17 cellular contexts compared by ENCODE assay signal in genomic region chr7:55553087-55553345, GRCh38. TPM values are rescaled to one million over a fixed set of nuclear protein-coding genes. Genes with fewer than 3 reads are reported as not detected.
DNase-seq lines count a peak whose midpoint lies in the region; ATAC-seq and TF ChIP-seq lines count a peak whose summit lies in the region.
"Had no signal": no experiment of that assay in that cellular context is flagged by ENCODE, and none has a peak within 500 bp of the region (broad histone marks: within the 10 kb centered on the region; RNA-seq: fewer than 3 reads in every experiment).

No MANE protein-coding gene starts in this region.

- H3K4me3 Mint-ChIP-seq in natural killer cell = no peak overlapping the region
- H3K4me3 Mint-ChIP-seq in natural killer cell treated with Interleukin-12 subunit alpha and Interleukin-12 subunit beta and Interleukin-15 and Interleukin-18, amount 100 ng/mL, for 72 hours = no peak overlapping the region
- no peak overlapping the region for H3K4me3 Mint-ChIP-seq in nephron
- H3K4me3 Mint-ChIP-seq: stimulated activated naive CD8-positive, alpha-beta T cell treated with anti-CD3 and anti-CD28 coated beads, Interleukin-15, Interleukin-2, amounts not matched to agents 100 ng/mL and 50 ng/mL, for 24 hours; WTC11 had no signal

- H3K27ac ChIP-seq in brain microvascular endothelial cell = peak overlapping the region; percentile 86
- H3K27ac ChIP-seq: HL-60 had no signal

- H3K36me3 ChIP-seq in brain microvascular endothelial cell (replicated peaks) = no peaks in the 10 kb centered on the region
- H3K36me3 ChIP-seq: prostate gland had no signal

- no peaks in the 10 kb centered on the region for H3K27me3 ChIP-seq in brain microvascular endothelial cell (replicated peaks)

- in situ Hi-C loops in brain microvascular endothelial cell (cut with HindIII; ENCODE audit: low pct_ligation_motif_present, low sequenced_read_pairs) = no loop called here
- in situ Hi-C loops in ACHN (cut with HindIII; ENCODE audit: low pct_ligation_motif_present, low pct_unique_long_range_greater_than_20kb, low sequenced_read_pairs) = no loop called here

- no peak for DNase-seq in natural killer cell
- DNase-seq in natural killer cell treated with Interleukin-12 subunit alpha and Interleukin-12 subunit beta and Interleukin-15 and Interleukin-18, amount 100 ng/mL, for 72 hours (ENCODE audit: low spot score) = no peak
- DNase-seq in brain microvascular endothelial cell = no peak
- no peak for DNase-seq in NCI-H146 treated with DMSO at 0.1 percent for 48 hours (lab: John Stamatoyannopoulos, UW; ENCODE audit: unreplicated experiment)
- no peak for DNase-seq in ACHN
- DNase-seq: activated effector memory CD4-positive, alpha-beta T cell treated with Interleukin-2 at 50 U/mL for 16 hours; amniotic stem cell; KBM-7; NCI-H1092 had no signal

- ATAC-seq in natural killer cell (no peak), esophagus mucosa (no peak), GM21717 (IDR thresholded peaks at IDR 0.05; ENCODE audit: unreplicated experiment) (no peak)
- no peak for ATAC-seq in natural killer cell treated with Interleukin-12 subunit alpha and Interleukin-12 subunit beta and Interleukin-15 and Interleukin-18, amount 100 ng/mL, for 72 hours
- ATAC-seq: GM12878, WTC11 had no signal

- H3K4me1 Mint-ChIP-seq in natural killer cell (peaks cover 95 to 96% of the 10 kb centered on the region in 2 donors), nephron (peaks cover 51% of the 10 kb centered on the region)
- peaks cover 83 to 85% of the 10 kb centered on the region in 2 donors for H3K4me1 Mint-ChIP-seq in natural killer cell treated with Interleukin-12 subunit alpha and Interleukin-12 subunit beta and Interleukin-15 and Interleukin-18, amount 100 ng/mL, for 72 hours (ENCODE audit: low read depth in 2 of 2)

- no peak for TF ChIP-seq CTCF in natural killer cell (IDR thresholded peaks at IDR 0.05)
- no peak for TF ChIP-seq CTCF in brain microvascular endothelial cell (IDR thresholded peaks at IDR 0.05; ENCODE audit: low read depth, low read length, missing control alignments)
- TF ChIP-seq CTCF in nephron (IDR thresholded peaks at IDR 0.05; ENCODE audit: unreplicated experiment in 3 of 3) = no peak

- intact Hi-C loops in natural killer cell (cut with micrococcal nuclease) = no loop called here

- H3K27ac Mint-ChIP-seq in natural killer cell = peak overlapping the region; percentile 49 to 72
- H3K27ac Mint-ChIP-seq in natural killer cell treated with Interleukin-12 subunit alpha and Interleukin-12 subunit beta and Interleukin-15 and Interleukin-18, amount 100 ng/mL, for 72 hours = peak overlapping the region in 1 of 2 donors; percentile 96
- H3K27ac Mint-ChIP-seq in nephron = peak overlapping the region; percentile 63 to 76 (median 74)
- H3K27ac Mint-ChIP-seq: stimulated activated naive CD8-positive, alpha-beta T cell treated with anti-CD3 and anti-CD28 coated beads, Interleukin-15, Interleukin-2, amounts not matched to agents 100 ng/mL and 50 ng/mL, for 24 hours had no signal

- H3K36me3 Mint-ChIP-seq in natural killer cell (no peaks in the 10 kb centered on the region), nephron (ENCODE audit: low read depth) (no peaks in the 10 kb centered on the region)
- peaks cover 23% of the 10 kb centered on the region for H3K36me3 Mint-ChIP-seq in natural killer cell treated with Interleukin-12 subunit alpha and Interleukin-12 subunit beta and Interleukin-15 and Interleukin-18, amount 100 ng/mL, for 72 hours
- H3K36me3 Mint-ChIP-seq: WTC11 had no signal

- H3K9me3 Mint-ChIP-seq in natural killer cell (no peaks in the 10 kb centered on the region), nephron (no peaks in the 10 kb centered on the region)
- no peaks in the 10 kb centered on the region for H3K9me3 Mint-ChIP-seq in natural killer cell treated with Interleukin-12 subunit alpha and Interleukin-12 subunit beta and Interleukin-15 and Interleukin-18, amount 100 ng/mL, for 72 hours
- H3K9me3 Mint-ChIP-seq: stimulated activated naive CD8-positive, alpha-beta T cell treated with anti-CD3 and anti-CD28 coated beads, Interleukin-15, Interleukin-2, amounts not matched to agents 100 ng/mL and 50 ng/mL, for 24 hours; WTC11 had no signal

- H3K27me3 Mint-ChIP-seq in natural killer cell (ENCODE audit: low read depth in 2 of 2) = no peaks in the 10 kb centered on the region
- no peaks in the 10 kb centered on the region for H3K27me3 Mint-ChIP-seq in natural killer cell treated with Interleukin-12 subunit alpha and Interleukin-12 subunit beta and Interleukin-15 and Interleukin-18, amount 100 ng/mL, for 72 hours
- H3K27me3 Mint-ChIP-seq in nephron (ENCODE audit: low read depth) = peaks cover 3% of the 10 kb centered on the region
- H3K27me3 Mint-ChIP-seq: stimulated activated naive CD8-positive, alpha-beta T cell treated with anti-CD3 and anti-CD28 coated beads, Interleukin-15, Interleukin-2, amounts not matched to agents 100 ng/mL and 50 ng/mL, for 24 hours had no signal

- H3K4me3 ChIP-seq in brain microvascular endothelial cell (ENCODE audit: low read depth, low read length) = no peak overlapping the region
- H3K4me3 ChIP-seq: GM12878 had no signal

RNA-seq across cellular contexts. Expression of gene VOPP1, which starts 19.3 kb away (rescaled TPM):
- total RNA-seq in natural killer cell = 100 to 1,000 TPM in 2 of 3 donors, 10 to 100 TPM in 1; 79.3 to 115 (median 110) TPM
- 100 to 1,000 TPM; 204 to 244 TPM for total RNA-seq in natural killer cell treated with Interleukin-12 subunit alpha and Interleukin-12 subunit beta and Interleukin-15 and Interleukin-18, amount 100 ng/mL, for 72 hours
- 11.1 TPM for total RNA-seq in esophagus mucosa
